Comparison of ENCODE assay signal across 8 cellular contexts in genomic region chr16:2194852-2195315, GRCh38. TPM values are rescaled to one million over a fixed set of nuclear protein-coding genes. Genes with fewer than 3 reads are reported as not detected.
A peak's percentile ranks its signal among the peaks of the same experiment; 100 is the strongest.
DNase-seq lines count a peak whose midpoint lies in the region; ATAC-seq and TF ChIP-seq lines count a peak whose summit lies in the region.

No MANE protein-coding gene starts in this region.

- H3K4me1 ChIP-seq in Peyer's patch (peaks cover 0 to 19% (median 13%) of the 10 kb centered on the region in 4 donors), adipocyte (ENCODE audit: control insufficient read depth, insufficient read depth, low read length) (no peaks in the 10 kb centered on the region), iPS-20b (ENCODE audit: insufficient read depth, low read length) (no peaks in the 10 kb centered on the region)

- H3K36me3 ChIP-seq in Peyer's patch (no peaks in the 10 kb centered on the region), adipocyte (ENCODE audit: control insufficient read depth, insufficient read depth, low read length, severe bottlenecking) (no peaks in the 10 kb centered on the region), iPS-20b (ENCODE audit: insufficient read depth, low read depth, low read length) (no peaks in the 10 kb centered on the region)

- H3K27me3 ChIP-seq in Peyer's patch (peaks cover 0 to 27% of the 10 kb centered on the region in 2 donors), adipocyte (replicated peaks; ENCODE audit: control insufficient read depth, insufficient read depth, low read length) (peaks cover 53% of the 10 kb centered on the region), iPS-20b (ENCODE audit: insufficient read depth, low read length) (peaks cover 46% of the 10 kb centered on the region)

- TF ChIP-seq POLR2A in Peyer's patch (IDR thresholded peaks at IDR 0.05) = no peak

- DNase-seq in DMS153 (lab: John Stamatoyannopoulos, UW) (peak; percentile 30), HT-29 (ENCODE audit: low spot score) (peak; percentile 74), Peyer's patch (peak in 2 of 3 donors; percentile 68 to 85), adipocyte (ENCODE audit: low read depth) (peak; percentile 21), midbrain (lab: John Stamatoyannopoulos, UW) (no peak)
- peak; percentile 15 for DNase-seq in stimulated activated naive CD4-positive, alpha-beta T cell treated with Interleukin-2 at 50 U/mL for 16 hours (lab: John Stamatoyannopoulos, UW)

- H3K4me3 ChIP-seq in Peyer's patch (no peak overlapping the region), adipocyte (ENCODE audit: low read length) (no peak overlapping the region), iPS-20b (ENCODE audit: low read length) (peak overlapping the region; percentile 48; the same call in 1 of the 2 replicates)

- H3K9ac ChIP-seq in adipocyte (ENCODE audit: low read length) = no peak overlapping the region
- H3K9ac ChIP-seq in iPS-20b (ENCODE audit: low read depth, low read length) = no peak overlapping the region

- no peaks in the 10 kb centered on the region for H3K9me3 ChIP-seq in Peyer's patch
- no peaks in the 10 kb centered on the region for H3K9me3 ChIP-seq in adipocyte (ENCODE audit: control insufficient read depth, low read length)
- no peaks in the 10 kb centered on the region for H3K9me3 ChIP-seq in iPS-20b (ENCODE audit: insufficient read depth, low read depth, low read length)

- no peak for ATAC-seq in HG02763 (IDR thresholded peaks at IDR 0.05; ENCODE audit: unreplicated experiment)

- H3K27ac ChIP-seq in Peyer's patch (no peak overlapping the region), iPS-20b (ENCODE audit: low read length) (no peak overlapping the region)

- peak; percentile 27 to 73 (median 60) for TF ChIP-seq CTCF in Peyer's patch (IDR thresholded peaks at IDR 0.05)

RNA-seq across cellular contexts. Expression of gene CASKIN1, which starts 1.5 kb away (rescaled TPM):
- 0.08 and 2.5 TPM in 2 replicates for total RNA-seq in HT-29 (2014; rRNA removed; shearing (Covaris generic))
- total RNA-seq in Peyer's patch = not detected

RNA-seq across cellular contexts. Expression of gene MLST8, which starts 10.4 kb away (rescaled TPM):
- 98.9 and 117 TPM in 2 replicates for total RNA-seq in HT-29 (2014; rRNA removed; shearing (Covaris generic))
- total RNA-seq in Peyer's patch = 10 to 100 TPM; 45.7 to 95.7 (median 69.4) TPM

RNA-seq across cellular contexts. Expression of gene BRICD5, which starts 15.8 kb away (rescaled TPM):
- total RNA-seq in HT-29 (2014; rRNA removed; shearing (Covaris generic)) = 33.6 and 34.6 TPM in 2 replicates
- total RNA-seq in Peyer's patch = 10 to 100 TPM; 13.3 to 44.6 (median 19.8) TPM

RNA-seq across cellular contexts. Expression of gene PGP, which starts 19.8 kb away (rescaled TPM):
- total RNA-seq in HT-29 (2014; rRNA removed; shearing (Covaris generic)) = 82.0 and 98.7 TPM in 2 replicates
- 10 to 100 TPM; 21.7 to 25.6 (median 23.1) TPM for total RNA-seq in Peyer's patch

RNA-seq across cellular contexts. Expression of gene E4F1, which starts 28.5 kb away (rescaled TPM):
- 83.8 and 87.2 TPM in 2 replicates for total RNA-seq in HT-29 (2014; rRNA removed; shearing (Covaris generic))
- 100 to 1,000 TPM in 1 of 4 donors, 10 to 100 TPM in 3; 35.6 to 124 (median 76.2) TPM for total RNA-seq in Peyer's patch
